10 cellular contexts compared by ENCODE assay signal in genomic region chr6:156852147-156852857, GRCh38.
DNase-seq lines count a peak whose midpoint lies in the region; ATAC-seq and TF ChIP-seq lines count a peak whose summit lies in the region.
"Had no signal": no experiment of that assay in that cellular context is flagged by ENCODE, and none has a peak within 500 bp of the region (broad histone marks: within the 10 kb centered on the region; RNA-seq: fewer than 3 reads in every experiment).

No MANE protein-coding gene starts in this region.

- dilution Hi-C loops in mammary epithelial cell (cut with HindIII; ENCODE audit: low sequenced_read_pairs) = no loop called here

- DNase-seq in H9 (no peak), mesendoderm (no peak), mammary epithelial cell (no peak), NCI-H187 (lab: John Stamatoyannopoulos, UW) (no peak), lower leg skin (ENCODE audit: low spot score in 2 of 2) (no peak)
- no peak for DNase-seq in stimulated activated CD8-positive, alpha-beta memory T cell treated with anti-CD3 and anti-CD28 coated beads, Interleukin-4, amount 100 ng/mL, for 48 hours
- DNase-seq: activated naive CD4-positive, alpha-beta T cell had no signal

- H3K36me3 Mint-ChIP-seq in H9 (ENCODE audit: insufficient read depth in 1 of 3, low read depth in 3 of 3) = no peaks in the 10 kb centered on the region

- H2BK120ac ChIP-seq in H9 (ENCODE audit: low read depth, low read length, poor library complexity, severe bottlenecking) = no peak overlapping the region
- H2BK120ac ChIP-seq in mesendoderm (ENCODE audit: low read depth, low read length) = no peak overlapping the region

- H3K23ac ChIP-seq in H9 (ENCODE audit: insufficient read length, low read depth, low read length) = no peak overlapping the region
- H3K23ac ChIP-seq in mesendoderm (ENCODE audit: low read length) = no peak overlapping the region

- H3K4ac ChIP-seq in H9 (ENCODE audit: low read depth, low read length) (no peak overlapping the region; the same call in 1 of the 2 replicates), mesendoderm (ENCODE audit: low read depth, low read length) (no peak overlapping the region)

- H3K4me3 ChIP-seq in HUES48 (ENCODE audit: low read depth, low read length) (peak overlapping the region; percentile 50), mesendoderm (ENCODE audit: low read length) (no peak overlapping the region), mammary epithelial cell (replicated peaks in 1 of 3; ENCODE audit: insufficient read depth in 1 of 3, low read depth in 2 of 3, low read length in 3 of 3) (no peak overlapping the region), lower leg skin (ENCODE audit: low read depth, poor library complexity, severe bottlenecking) (no peak overlapping the region)

- H2BK15ac ChIP-seq in H9 (ENCODE audit: low read depth, low read length) (no peak overlapping the region), mesendoderm (replicated peaks; ENCODE audit: low read depth) (no peak overlapping the region)

- H3K23me2 ChIP-seq in H9 (ENCODE audit: insufficient read length, low read depth, low read length, poor library complexity, severe bottlenecking) = no peaks in the 10 kb centered on the region

- in situ Hi-C loops in mammary epithelial cell (cut with MboI; ENCODE audit: low sequenced_read_pairs in 2 of 2) = no loop called here

- no TSS peak for BruUV-seq in mammary epithelial cell (replicated peaks; lab: Mats Ljungman, UMichigan)

- H4K5ac ChIP-seq in H9 (ENCODE audit: insufficient read length, low read depth, low read length) = no peak overlapping the region
- no peak overlapping the region for H4K5ac ChIP-seq in mesendoderm (ENCODE audit: low read length)

- no peaks in the 10 kb centered on the region for H3K36me3 ChIP-seq in HUES48 (ENCODE audit: control insufficient read depth, insufficient read depth, low read length)
- no peaks in the 10 kb centered on the region for H3K36me3 ChIP-seq in mesendoderm (ENCODE audit: control insufficient read depth, insufficient read depth, low read length)
- H3K36me3 ChIP-seq in mammary epithelial cell (ENCODE audit: insufficient read depth, low read length) = no peaks in the 10 kb centered on the region

- H3K4me1 ChIP-seq in H9 (ENCODE audit: insufficient read depth, low read length) (peaks cover 12% of the 10 kb centered on the region), HUES48 (ENCODE audit: control insufficient read depth, insufficient read depth, low read length) (peaks cover 87% of the 10 kb centered on the region), mesendoderm (ENCODE audit: control insufficient read depth, low read depth, low read length) (peaks cover 8% of the 10 kb centered on the region), mammary epithelial cell (ENCODE audit: insufficient read depth, low read length) (peaks cover 5% of the 10 kb centered on the region)

- no peak overlapping the region for H3K56ac ChIP-seq in H9 (ENCODE audit: insufficient read length, low read depth, low read length)
- H3K56ac ChIP-seq in mesendoderm (ENCODE audit: low read length) = no peak overlapping the region

- H4K8ac ChIP-seq in H9 (replicated peaks; ENCODE audit: insufficient read length, low read depth, low read length) (no peak overlapping the region), mesendoderm (ENCODE audit: low read depth, low read length) (no peak overlapping the region)

- TF ChIP-seq CTCF in H9 (conservative IDR thresholded peaks at IDR 0.05) = no peak
- no peak for TF ChIP-seq CTCF in mammary epithelial cell (conservative IDR thresholded peaks at IDR 0.05 in 1 of 2, IDR thresholded peaks at IDR 0.05 in 1 of 2; ENCODE audit: extremely low read depth in 1 of 2, insufficient read depth in 1 of 2, low read depth in 1 of 2, low read length in 2 of 2)
- no peak for TF ChIP-seq CTCF in lower leg skin (IDR thresholded peaks at IDR 0.05)

- no peak overlapping the region for H3K9ac ChIP-seq in H9 (ENCODE audit: extremely low read depth, insufficient read length, low read length)
- H3K9ac ChIP-seq in HUES48 (ENCODE audit: low read depth, low read length) = peak overlapping the region; percentile 16; the same call in 1 of the 2 replicates
- H3K9ac ChIP-seq in mesendoderm (ENCODE audit: low read length) = no peak overlapping the region
- no peak overlapping the region for H3K9ac ChIP-seq in mammary epithelial cell (ENCODE audit: insufficient read depth, low read length)

- no peaks in the 10 kb centered on the region for H4K20me1 ChIP-seq in H9 (ENCODE audit: control insufficient read depth, insufficient read depth, insufficient read length)
- no peaks in the 10 kb centered on the region for H4K20me1 ChIP-seq in mammary epithelial cell (ENCODE audit: insufficient read depth, low read length)

- H3K14ac ChIP-seq in H9 (ENCODE audit: insufficient read depth, low read length) = no peak overlapping the region

- peak; percentile 57 for ATAC-seq in GM18867 (IDR thresholded peaks at IDR 0.05; ENCODE audit: unreplicated experiment)
- ATAC-seq: HepG2 had no signal

- no peaks in the 10 kb centered on the region for H3K27me3 Mint-ChIP-seq in H9 (ENCODE audit: low read depth)

- H3K4me1 Mint-ChIP-seq in H9 = peaks cover 92 to 93% of the 10 kb centered on the region in 2 experiments

- intact Hi-C loops in mammary epithelial cell (cut with micrococcal nuclease) (no loop called here), lower leg skin (cut with DNase I; ENCODE audit: low total_unique reads) (no loop called here)

- H3K4me2 ChIP-seq in H9 (ENCODE audit: insufficient read depth, insufficient read length, low read length) (peak overlapping the region; percentile 24), mesendoderm (ENCODE audit: low read length) (no peak overlapping the region), mammary epithelial cell (ENCODE audit: insufficient read depth, low read depth, low read length) (no peak overlapping the region)

- no peak for TF ChIP-seq POLR2A in lower leg skin (IDR thresholded peaks at IDR 0.05)

- H3K79me1 ChIP-seq in H9 (ENCODE audit: insufficient read depth, low read depth, low read length, poor library complexity, severe bottlenecking) (peaks cover 3% of the 10 kb centered on the region), mesendoderm (ENCODE audit: low read length) (peaks cover 20% of the 10 kb centered on the region)

- H2BK5ac ChIP-seq in H9 (ENCODE audit: insufficient read length, low read length) (no peak overlapping the region), mesendoderm (ENCODE audit: low read length) (no peak overlapping the region)

- no peak overlapping the region for H3K18ac ChIP-seq in H9 (ENCODE audit: insufficient read length, low read depth, low read length)
- peak overlapping the region; percentile 60 for H3K18ac ChIP-seq in mesendoderm (ENCODE audit: low read length)

- no peak overlapping the region for H3K27ac ChIP-seq in H9 (ENCODE audit: insufficient read length, low read depth, low read length)
- H3K27ac ChIP-seq in HUES48 (ENCODE audit: low read depth, low read length) = peak overlapping the region; percentile 85
- no peak overlapping the region for H3K27ac ChIP-seq in mesendoderm (ENCODE audit: low read depth, low read length)
- H3K27ac ChIP-seq in mammary epithelial cell (ENCODE audit: insufficient read depth, low read depth, low read length) = no peak overlapping the region

- no peak overlapping the region for H2AFZ ChIP-seq in H9 (ENCODE audit: low read length)
- no peak overlapping the region for H2AFZ ChIP-seq in mammary epithelial cell (ENCODE audit: low read depth, low read length)

- no CpG with 5 or more reads among the region's 9 CpGs for WGBS in H9 (ENCODE audit: extremely low coverage, insufficient read length, low lambda C conversion rate)
- no CpG with 5 or more reads among the region's 9 CpGs for WGBS in mesendoderm (ENCODE audit: extremely low coverage, insufficient coverage, low lambda C conversion rate)
- 88% methylated on average over 8 of the region's 9 CpGs for WGBS in mammary epithelial cell (ENCODE audit: low coverage, missing lambda C conversion rate)
- 57 to 73% methylated on average over 9 of the region's 9 CpGs for WGBS in lower leg skin, 2 donors

- H3K9me3 Mint-ChIP-seq in H9 = no peaks in the 10 kb centered on the region

- H2BK20ac ChIP-seq in H9 (ENCODE audit: low read depth, low read length, poor library complexity, severe bottlenecking) = no peak overlapping the region

- H3K9me3 ChIP-seq in H9 (ENCODE audit: control insufficient read depth, low read depth, low read length) (no peaks in the 10 kb centered on the region), HUES48 (ENCODE audit: control insufficient read depth, insufficient read depth, low read length) (no peaks in the 10 kb centered on the region), mammary epithelial cell (replicated peaks; ENCODE audit: insufficient read depth, low read length) (no peaks in the 10 kb centered on the region)

- H3K79me2 ChIP-seq in H9 (ENCODE audit: insufficient read depth, low read length) (peaks cover 40% of the 10 kb centered on the region; the same call in 1 of the 2 replicates), mesendoderm (ENCODE audit: control insufficient read depth, insufficient read depth, low read length) (peaks cover 79% of the 10 kb centered on the region), mammary epithelial cell (ENCODE audit: insufficient read depth, low read length) (peaks cover 96% of the 10 kb centered on the region)

- peak overlapping the region; percentile 78 to 99 (median 98) for H3K27ac Mint-ChIP-seq in H9

- H3T11ph ChIP-seq in H9 (ENCODE audit: low read length) = no peak overlapping the region

- H2AK5ac ChIP-seq in H9 (ENCODE audit: insufficient read length, low read length) (no peak overlapping the region), mesendoderm (ENCODE audit: low read length) (no peak overlapping the region)

- no peak overlapping the region for H2BK12ac ChIP-seq in H9 (ENCODE audit: insufficient read length, low read depth, low read length)

- no peak overlapping the region for H4K91ac ChIP-seq in H9 (ENCODE audit: insufficient read length, low read depth, low read length)

- H3K27me3 ChIP-seq in H9 (ENCODE audit: insufficient read depth, low read length) (no peaks in the 10 kb centered on the region), HUES48 (ENCODE audit: control insufficient read depth, insufficient read depth, low read length) (no peaks in the 10 kb centered on the region), mesendoderm (ENCODE audit: insufficient read depth, low read length, poor library complexity) (no peaks in the 10 kb centered on the region), mammary epithelial cell (ENCODE audit: insufficient read depth, low read length) (no peaks in the 10 kb centered on the region)

- CTCF ChIA-PET in mammary epithelial cell (lab: Charles Lee; ENCODE audit: low non-redundant PET) = no interaction called here

- peak overlapping the region; percentile 35 to 69 for H3K4me3 Mint-ChIP-seq in H9
